ENCODE assay signal across 9 cellular contexts in the genomic region with DNA sequence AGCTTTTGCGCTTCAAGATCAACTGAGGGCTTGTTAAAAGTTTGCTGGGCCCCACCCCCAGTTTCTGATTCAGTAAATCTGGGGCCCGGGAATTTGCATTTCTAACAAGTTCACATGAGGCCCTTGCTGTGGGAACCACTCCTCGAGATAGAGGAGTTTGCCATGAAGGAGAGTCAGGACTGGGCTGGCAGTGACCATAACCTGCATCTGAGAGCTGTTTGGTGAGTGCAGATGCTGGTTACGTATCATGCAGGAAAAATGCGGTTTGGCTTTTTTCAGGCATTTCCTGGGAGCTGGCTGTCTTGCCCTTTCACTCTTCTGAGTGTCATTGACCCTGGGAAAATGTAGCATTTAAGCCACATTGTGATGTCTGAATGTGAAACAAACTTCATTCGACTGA. TPM values are rescaled to one million over a fixed set of nuclear protein-coding genes. Genes with fewer than 3 reads are reported as not detected.
DNase-seq lines count a peak whose midpoint lies in the region; TF ChIP-seq lines count a peak whose summit lies in the region.
"Had no signal": no experiment of that assay in that cellular context is flagged by ENCODE, and none has a peak within 500 bp of the region (broad histone marks: within the 10 kb centered on the region; RNA-seq: fewer than 3 reads in every experiment).

No MANE protein-coding gene starts in this region.

- H3K4me1 ChIP-seq in GM23248 (ENCODE audit: insufficient read depth) = peaks cover 58% of the 10 kb centered on the region
- H3K4me1 ChIP-seq in skeletal muscle satellite cell (ENCODE audit: control insufficient read depth, insufficient read depth, low read length) = peaks cover 55% of the 10 kb centered on the region
- no peaks in the 10 kb centered on the region for H3K4me1 ChIP-seq in Karpas-422 (ENCODE audit: low read length)

- H3F3A ChIP-seq in GM23248 (ENCODE audit: insufficient read depth) = peaks cover 39% of the 10 kb centered on the region

- H3K36me3 ChIP-seq in GM23248 (ENCODE audit: low read depth) (no peaks in the 10 kb centered on the region), WERI-Rb-1 (no peaks in the 10 kb centered on the region), skeletal muscle satellite cell (ENCODE audit: insufficient read depth, low read length) (no peaks in the 10 kb centered on the region), Karpas-422 (ENCODE audit: insufficient read depth, low read length) (no peaks in the 10 kb centered on the region)

- 75 to 78% methylated on average over 6 of the region's 6 CpGs for WGBS in GM23248 (ENCODE audit: low coverage in 1 of 2, low lambda C conversion rate in 2 of 2, missing lambda C conversion rate in 2 of 2), 2 experiments

- DNase-seq in GM23248 (peak; percentile 73), WERI-Rb-1 (no peak), foreskin fibroblast (peak; percentile 37 to 69), Karpas-422 (no peak), ecto neural progenitor cell (ENCODE audit: low spot score) (no peak), HUDEP-2 (lab: John Stamatoyannopoulos, UW; ENCODE audit: unreplicated experiment in 76 of 76) (no peak), SHP77 (lab: John Stamatoyannopoulos, UW) (no peak)

- H3K9ac ChIP-seq in GM23248 = peak overlapping the region; percentile 75
- H3K9ac ChIP-seq in skeletal muscle satellite cell (ENCODE audit: low read depth, low read length) = peak overlapping the region; percentile 54
- no peak overlapping the region for H3K9ac ChIP-seq in Karpas-422 (ENCODE audit: low read length)

- in situ Hi-C loops in GM23248 (cut with MboI) = no loop called here

- peak overlapping the region; percentile 95 for H3K27ac ChIP-seq in GM23248
- peak overlapping the region; percentile 59 for H3K27ac ChIP-seq in WERI-Rb-1
- H3K27ac ChIP-seq in Karpas-422 (ENCODE audit: low read length) = no peak overlapping the region

- H3K4me2 ChIP-seq in GM23248 (ENCODE audit: unreplicated experiment) = peak overlapping the region; percentile 66
- peak overlapping the region; percentile 49 for H3K4me2 ChIP-seq in skeletal muscle satellite cell (ENCODE audit: low read length)
- no peak overlapping the region for H3K4me2 ChIP-seq in Karpas-422 (ENCODE audit: low read depth, low read length, poor library complexity, severe bottlenecking)

- H4K20me1 ChIP-seq in GM23248 (ENCODE audit: insufficient read depth) = no peaks in the 10 kb centered on the region
- peaks cover 4% of the 10 kb centered on the region; the same call in 1 of the 2 replicates for H4K20me1 ChIP-seq in Karpas-422 (ENCODE audit: insufficient read depth, low read depth, low read length)

- TF ChIP-seq CTCF in WERI-Rb-1 (IDR thresholded peaks at IDR 0.05; ENCODE audit: low read depth, low read length) (no peak), foreskin fibroblast (IDR thresholded peaks at IDR 0.05; ENCODE audit: low read depth, low read length) (no peak)

- no peaks in the 10 kb centered on the region for H3K9me2 ChIP-seq in GM23248 (ENCODE audit: insufficient read depth)
- no peaks in the 10 kb centered on the region for H3K9me2 ChIP-seq in Karpas-422 (replicated peaks; ENCODE audit: insufficient read depth, low read length)

- H3K4me3 ChIP-seq in GM23248 (no peak overlapping the region), WERI-Rb-1 (ENCODE audit: low read depth, low read length) (no peak overlapping the region), foreskin fibroblast (ENCODE audit: low read depth in 1 of 2, low read length in 2 of 2) (no peak overlapping the region), skeletal muscle satellite cell (ENCODE audit: low read length) (peak overlapping the region; percentile 1), Karpas-422 (ENCODE audit: low read length) (no peak overlapping the region)

- H2AFZ ChIP-seq in GM23248 (peak overlapping the region; percentile 68), Karpas-422 (ENCODE audit: low read length) (no peak overlapping the region)

- no peaks in the 10 kb centered on the region for H3K9me3 ChIP-seq in GM23248 (ENCODE audit: low read depth)
- no peaks in the 10 kb centered on the region for H3K9me3 ChIP-seq in WERI-Rb-1 (ENCODE audit: severe bottlenecking)
- H3K9me3 ChIP-seq in skeletal muscle satellite cell (replicated peaks; ENCODE audit: low read length) = no peaks in the 10 kb centered on the region
- H3K9me3 ChIP-seq in Karpas-422 (ENCODE audit: low read length) = no peaks in the 10 kb centered on the region

- H3K79me2 ChIP-seq in GM23248 (ENCODE audit: insufficient read depth) (no peaks in the 10 kb centered on the region), Karpas-422 (ENCODE audit: low read length) (no peaks in the 10 kb centered on the region)

- H3K27me3 ChIP-seq in GM23248 (replicated peaks; ENCODE audit: insufficient read depth) (no peaks in the 10 kb centered on the region), WERI-Rb-1 (ENCODE audit: insufficient read depth, low read depth, severe bottlenecking) (no peaks in the 10 kb centered on the region), skeletal muscle satellite cell (ENCODE audit: control insufficient read depth, insufficient read depth, low read length) (peaks cover 9% of the 10 kb centered on the region), Karpas-422 (ENCODE audit: low read length) (no peaks in the 10 kb centered on the region; the same call in 1 of the 2 replicates)

RNA-seq across cellular contexts. Expression of gene ANGPTL2, which starts 9.4 kb away (rescaled TPM):
- total RNA-seq in GM23248 (2014; rRNA removed; shearing (Covaris generic)) = 9.0 and 12.3 TPM in 2 replicates
- polyA plus RNA-seq in GM23248 (2016; fragmentation: Nextera tagmentation; extraction: Ambion mirVana) = 8.8 and 9.5 TPM in 2 replicates
- 2.3 and 2.4 TPM in 2 replicates for total RNA-seq in skeletal muscle satellite cell (2012; rRNA removed)
- not detected in 2 replicates for total RNA-seq in Karpas-422 (2014; rRNA removed; shearing (Covaris generic); ENCODE audit: low replicate concordance)
- total RNA-seq: activated naive CD4-positive, alpha-beta T cell treated with anti-CD3 and anti-CD28 coated beads, Interleukin-2, amount 50 U/mL, for 72 hours had no signal

Comparison
In these comparisons a context has a peak if more than half of its experiments do, and no peak if none do; other contexts are left out.
1. DNase-seq: peak in GM23248 (single experiment) and foreskin fibroblast (2 of 2); none in WERI-Rb-1 (single experiment), Karpas-422 (single experiment), ecto neural progenitor cell (single experiment), HUDEP-2 (0 of 76) and SHP77 (0 of 2).